Comparison of ENCODE assay signal across 8 cellular contexts in genomic region chr17:4365628-4366311, GRCh38. TPM values are rescaled to one million over a fixed set of nuclear protein-coding genes. Genes with fewer than 3 reads are reported as not detected.
A peak's percentile ranks its signal among the peaks of the same experiment; 100 is the strongest.
DNase-seq lines count a peak whose midpoint lies in the region; ATAC-seq and TF ChIP-seq lines count a peak whose summit lies in the region.

No MANE protein-coding gene starts in this region.

- intact Hi-C loops in Right ventricle myocardium inferior (cut with DNase I): loop anchor here (5.0 kb wide), 2 partner anchors 53 to 148 kb away; no protein-coding TSS in a partner anchor

- peak overlapping the region; percentile 98 for H3K4me3 ChIP-seq in Loucy (ENCODE audit: low read length, poor library complexity, severe bottlenecking)
- H3K4me3 ChIP-seq in trophoblast cell (ENCODE audit: low read depth, low read length): peak overlapping the region; percentile 99

- H2BK5ac ChIP-seq in trophoblast cell (ENCODE audit: low read depth, low read length, poor library complexity): peak overlapping the region; percentile 97

- TF ChIP-seq CTCF in Loucy (conservative IDR thresholded peaks at IDR 0.05; ENCODE audit: low read length): no peak

- H3K9me3 Mint-ChIP-seq in activated T-helper 17 cell treated with anti-CD3 and anti-CD28 coated beads, Interleukin-2, amount 50 U/mL, for 72 hours: no peaks in the 10 kb centered on the region

- ATAC-seq in GM21737 (IDR thresholded peaks at IDR 0.05; ENCODE audit: unreplicated experiment) (peak; percentile 24), Right ventricle myocardium inferior (peak; percentile 7)
- peak; percentile 13 for ATAC-seq in activated T-helper 17 cell treated with anti-CD3 and anti-CD28 coated beads, Interleukin-2, amount 50 U/mL, for 72 hours (replicated peaks)

- peak; percentile 71 for DNase-seq in Right ventricle myocardium inferior (ENCODE audit: missing footprints)
- peak; percentile 10 to 27 for DNase-seq in trophoblast cell
- no peak for DNase-seq in NOMO-1 treated with DMSO at 0.1 percent for 48 hours (lab: John Stamatoyannopoulos, UW; ENCODE audit: unreplicated experiment)
- DNase-seq in SKM-1 treated with dmso at 0.1 percent for 144 hours (lab: John Stamatoyannopoulos, UW; ENCODE audit: unreplicated experiment): no peak

- H3K79me2 ChIP-seq in Loucy (ENCODE audit: insufficient read depth, low read length) (peaks cover 55% of the 10 kb centered on the region), trophoblast cell (ENCODE audit: control insufficient read depth, insufficient read depth, low read length, poor library complexity) (peaks cover 35% of the 10 kb centered on the region)

- H4K12ac ChIP-seq in trophoblast cell (ENCODE audit: low read depth, low read length): peak overlapping the region; percentile 82

- H2AK5ac ChIP-seq in trophoblast cell (ENCODE audit: low read length): peak overlapping the region; percentile 90

- H3K9me2 ChIP-seq in Loucy (replicated peaks; ENCODE audit: low read depth, low read length): no peaks in the 10 kb centered on the region

- peak overlapping the region; percentile 83 for H3K4me3 Mint-ChIP-seq in activated T-helper 17 cell treated with anti-CD3 and anti-CD28 coated beads, Interleukin-2, amount 50 U/mL, for 72 hours

- H3K4me1 ChIP-seq in ES-I3 (ENCODE audit: insufficient read depth, low read length) (0 out of 2 replicates have a peak, but pooled peaks cover 6% of the 10 kb centered on the region), Loucy (ENCODE audit: insufficient read depth, low read length, poor library complexity, severe bottlenecking) (peaks cover 27% of the 10 kb centered on the region), trophoblast cell (ENCODE audit: control insufficient read depth in 1 of 2, insufficient read depth in 2 of 2, low read length in 2 of 2) (peaks cover 4% of the 10 kb centered on the region in 2 experiments)

- peaks cover 48% of the 10 kb centered on the region for H4K20me1 ChIP-seq in Loucy (ENCODE audit: insufficient read depth, low read length, poor library complexity, severe bottlenecking)

- no CpG with 5 or more reads among the region's 81 CpGs for WGBS in trophoblast cell (ENCODE audit: extremely low coverage, insufficient coverage, insufficient read length)

- H3K27me3 Mint-ChIP-seq in activated T-helper 17 cell treated with anti-CD3 and anti-CD28 coated beads, Interleukin-2, amount 50 U/mL, for 72 hours: no peaks in the 10 kb centered on the region

- peak overlapping the region; percentile 89 for H3K4ac ChIP-seq in trophoblast cell (ENCODE audit: low read depth, low read length)

- H4K91ac ChIP-seq in trophoblast cell (ENCODE audit: low read depth, low read length): peak overlapping the region; percentile 84

- H2AFZ ChIP-seq in Loucy (ENCODE audit: low read length): no peak overlapping the region
- H2AFZ ChIP-seq in trophoblast cell (ENCODE audit: insufficient read depth, low read length, poor library complexity): peak overlapping the region; percentile 38

- H3K23ac ChIP-seq in trophoblast cell (ENCODE audit: low read length): no peak overlapping the region

- peak overlapping the region; percentile 92 for H2BK120ac ChIP-seq in trophoblast cell (ENCODE audit: insufficient read depth, low read length, poor library complexity)

- H3K36me3 ChIP-seq in ES-I3 (ENCODE audit: insufficient read depth, low read length) (no peaks in the 10 kb centered on the region), Loucy (ENCODE audit: insufficient read depth, low read length) (no peaks in the 10 kb centered on the region), trophoblast cell (ENCODE audit: control insufficient read depth in 1 of 2, insufficient read depth in 2 of 2, low read length in 2 of 2) (peaks cover 2 to 8% of the 10 kb centered on the region in 2 experiments)

- H3K79me1 ChIP-seq in trophoblast cell (ENCODE audit: low read length): peaks cover 16% of the 10 kb centered on the region

- peak overlapping the region; percentile 87 for H3K14ac ChIP-seq in trophoblast cell (ENCODE audit: low read length)

- H3K9me3 ChIP-seq in ES-I3 (ENCODE audit: control insufficient read depth, insufficient read depth, low read length): no peaks in the 10 kb centered on the region
- H3K9me3 ChIP-seq in Loucy (ENCODE audit: insufficient read depth, low read depth, low read length): no peaks in the 10 kb centered on the region
- H3K9me3 ChIP-seq in trophoblast cell (ENCODE audit: insufficient read depth, low read depth, low read length): no peaks in the 10 kb centered on the region

- H3K4me1 Mint-ChIP-seq in activated T-helper 17 cell treated with anti-CD3 and anti-CD28 coated beads, Interleukin-2, amount 50 U/mL, for 72 hours: peaks cover 24% of the 10 kb centered on the region

- H3K18ac ChIP-seq in trophoblast cell (ENCODE audit: low read length): peak overlapping the region; percentile 82

- peak overlapping the region; percentile 97 for H3K9ac ChIP-seq in ES-I3 (ENCODE audit: low read depth, low read length)
- H3K9ac ChIP-seq in Loucy (ENCODE audit: low read depth, low read length, poor library complexity, severe bottlenecking): peak overlapping the region; percentile 98
- H3K9ac ChIP-seq in trophoblast cell (ENCODE audit: low read length): peak overlapping the region; percentile 99

- peaks cover 29% of the 10 kb centered on the region for H3K36me3 Mint-ChIP-seq in activated T-helper 17 cell treated with anti-CD3 and anti-CD28 coated beads, Interleukin-2, amount 50 U/mL, for 72 hours (ENCODE audit: low read depth)

- no peak overlapping the region for H3K27ac Mint-ChIP-seq in activated T-helper 17 cell treated with anti-CD3 and anti-CD28 coated beads, Interleukin-2, amount 50 U/mL, for 72 hours

- no peaks in the 10 kb centered on the region for H3F3A ChIP-seq in Loucy (ENCODE audit: low read depth)

- H3K27me3 ChIP-seq in Loucy (ENCODE audit: insufficient read depth, low read length, poor library complexity, severe bottlenecking): peaks cover 9% of the 10 kb centered on the region
- no peaks in the 10 kb centered on the region for H3K27me3 ChIP-seq in trophoblast cell (ENCODE audit: insufficient read depth, low read length)

- H2BK12ac ChIP-seq in trophoblast cell (ENCODE audit: low read length): peak overlapping the region; percentile 9

- peak overlapping the region; percentile 84 for H4K8ac ChIP-seq in trophoblast cell (ENCODE audit: low read depth, low read length)

- H3K4me2 ChIP-seq in Loucy (ENCODE audit: low read depth, low read length, poor library complexity, severe bottlenecking) (peak overlapping the region; percentile 91), trophoblast cell (ENCODE audit: low read length) (peak overlapping the region; percentile 67)

- peak overlapping the region; percentile 89 for H3K27ac ChIP-seq in trophoblast cell (ENCODE audit: low read depth, low read length)

RNA-seq across cellular contexts. Expression of gene UBE2G1, which starts 0.7 kb away (rescaled TPM):
- total RNA-seq in activated T-helper 17 cell treated with anti-CD3 and anti-CD28 coated beads, Interleukin-2, amount 50 U/mL, for 72 hours: 10 to 100 TPM; 40.6 to 65.4 TPM
- 106 TPM for total RNA-seq in Right ventricle myocardium inferior
- polyA plus RNA-seq in trophoblast cell (2013): 225 and 236 TPM in 2 replicates

Comparison
In these comparisons a context has a peak if more than half of its experiments do, and no peak if none do; other contexts are left out.
1. DNase-seq: peak in Right ventricle myocardium inferior (single experiment) and trophoblast cell (2 of 2); none in NOMO-1 treated with DMSO at 0.1 percent for 48 hours (single experiment) and SKM-1 treated with dmso at 0.1 percent for 144 hours (single experiment).
2. Peak in every context shown above with its lines, with median percentiles within 50 percentile points of each other: H3K9ac ChIP-seq and ATAC-seq.